16 cellular contexts compared by ENCODE assay signal in the genomic region with DNA sequence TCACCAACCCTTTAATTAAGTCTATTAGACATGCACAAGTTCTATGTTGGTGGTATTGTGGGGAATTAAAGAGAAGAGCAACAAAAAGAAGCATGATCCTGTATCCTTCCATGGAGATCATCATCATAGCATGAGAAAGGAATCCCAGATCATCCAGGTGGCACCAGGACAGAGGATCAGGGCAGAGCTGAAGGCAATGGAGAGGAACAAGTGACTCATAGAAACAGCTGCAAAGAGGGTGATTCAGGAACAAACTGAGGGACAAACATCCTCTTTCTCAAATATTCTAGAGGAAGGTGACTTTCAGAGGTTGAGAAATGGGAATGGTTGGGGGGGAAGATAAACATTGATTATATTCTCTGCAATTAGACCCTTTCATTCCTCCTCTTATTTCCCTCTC.
DNase-seq lines count a peak whose midpoint lies in the region; ATAC-seq, FAIRE-seq and TF ChIP-seq lines count a peak whose summit lies in the region.
"Had no signal": no experiment of that assay in that cellular context is flagged by ENCODE, and none has a peak within 500 bp of the region (broad histone marks: within the 10 kb centered on the region; RNA-seq: fewer than 3 reads in every experiment).

No MANE protein-coding gene starts in this region.

- H3K36me3 ChIP-seq in IMR-90 (ENCODE audit: control insufficient read depth, insufficient read depth, low read length) (no peaks in the 10 kb centered on the region), bronchial epithelial cell (ENCODE audit: control insufficient read depth, insufficient read depth, low read length) (no peaks in the 10 kb centered on the region)
- H3K36me3 ChIP-seq: Peyer's patch had no signal

- no peaks in the 10 kb centered on the region for H3K9me1 ChIP-seq in IMR-90 (ENCODE audit: insufficient read depth, low read length)

- DNase-seq in COLO668 (lab: John Stamatoyannopoulos, UW; ENCODE audit: unreplicated experiment) (peak; percentile 5), IMR-90 (peak; percentile 52), bronchial epithelial cell (ENCODE audit: low read depth) (peak; percentile 49), kidney tubule cell (ENCODE audit: low spot score) (peak; percentile 89), putamen (ENCODE audit: low spot score) (no peak), NCI-H1092 treated with DMSO at 0.1 percent for 48 hours (lab: John Stamatoyannopoulos, UW) (no peak)
- no peak for DNase-seq in stimulated activated CD4-positive, alpha-beta T cell treated with anti-CD3 and anti-CD28 coated beads, Interleukin-1b, Interleukin-23, amount 100 ng/mL, for 48 hours
- DNase-seq: activated CD8-positive, alpha-beta T cell treated with anti-CD3 and anti-CD28 coated beads for 36 hours; activated T-cell treated with anti-CD3 and anti-CD28 coated beads, Interleukin-2, amount 50 U/mL, for 48 hours; glutamatergic neuron; Peyer's patch; right cardiac atrium; T-cell had no signal

- TF ChIP-seq POLR2A in IMR-90 (IDR thresholded peaks at IDR 0.05; ENCODE audit: low read depth, low read length) = no peak

- H3K79me1 ChIP-seq in IMR-90 (ENCODE audit: low read depth in 1 of 2, low read length in 2 of 2) = no peaks in the 10 kb centered on the region

- H3K14ac ChIP-seq in IMR-90 (replicated peaks; ENCODE audit: low read depth, low read length) = no peak overlapping the region

- TF ChIP-seq CTCF in IMR-90 (conservative IDR thresholded peaks at IDR 0.05; ENCODE audit: low read depth, low read length) = no peak
- no peak for TF ChIP-seq CTCF in bronchial epithelial cell (IDR thresholded peaks at IDR 0.05; ENCODE audit: insufficient read depth, low read length, severe bottlenecking)

- no peak overlapping the region for H2AFZ ChIP-seq in IMR-90 (replicated peaks; ENCODE audit: low read length, poor library complexity)

- dilution Hi-C loops in IMR-90 (cut with HindIII; ENCODE audit: low sequenced_read_pairs, unreplicated experiment) = no loop called here

- no peak for TF ChIP-seq RAD21 in IMR-90 (IDR thresholded peaks at IDR 0.05; ENCODE audit: low read length)

- H3K4ac ChIP-seq in IMR-90 (ENCODE audit: low read depth, low read length) = no peak overlapping the region

- no peak overlapping the region for H3K9ac ChIP-seq in IMR-90 (ENCODE audit: low read depth, low read length)

- intact Hi-C loops in IMR-90 (cut with micrococcal nuclease) = no loop called here

- H3K4me3 ChIP-seq in IMR-90 (ENCODE audit: insufficient read depth, low read depth, low read length) (no peak overlapping the region), bronchial epithelial cell (ENCODE audit: low read depth, low read length) (no peak overlapping the region)
- H3K4me3 ChIP-seq: Peyer's patch had no signal

- no peak overlapping the region for H4K5ac ChIP-seq in IMR-90 (ENCODE audit: low read depth, low read length)

- no peak overlapping the region for H2AK5ac ChIP-seq in IMR-90 (ENCODE audit: low read depth, low read length)

- no peak overlapping the region for H2BK120ac ChIP-seq in IMR-90 (ENCODE audit: low read depth, low read length)

- CTCF ChIA-PET in IMR-90 (lab: Yijun Ruan, JAX) = no interaction called here

- no peak overlapping the region for H3K23ac ChIP-seq in IMR-90 (ENCODE audit: low read depth, low read length)

- POLR2A ChIA-PET in IMR-90 (lab: Charles Lee; ENCODE audit: unreplicated experiment) = no interaction called here

- no peak overlapping the region for H2AK9ac ChIP-seq in IMR-90 (replicated peaks; ENCODE audit: low read depth, low read length, poor library complexity)

- no peak overlapping the region for H4K8ac ChIP-seq in IMR-90 (ENCODE audit: low read depth in 2 of 2, low read length in 2 of 2)

- no peak for ATAC-seq in IMR-90 (ENCODE audit: low read depth)
- ATAC-seq in HG02885 (IDR thresholded peaks at IDR 0.05; ENCODE audit: poor library complexity, unreplicated experiment) = no peak
- ATAC-seq: activated CD8-positive, alpha-beta T cell treated with anti-CD3 and anti-CD28 coated beads for 36 hours; right cardiac atrium; T-cell had no signal

- H3K27me3 ChIP-seq in IMR-90 (ENCODE audit: control insufficient read depth, insufficient read depth, low read length) (no peaks in the 10 kb centered on the region), bronchial epithelial cell (ENCODE audit: control insufficient read depth, insufficient read depth, low read length) (peaks cover 2% of the 10 kb centered on the region)
- H3K27me3 ChIP-seq: Peyer's patch had no signal

- H4K91ac ChIP-seq in IMR-90 (ENCODE audit: insufficient read depth, low read depth, low read length) = no peak overlapping the region

- no peak for FAIRE-seq in bronchial epithelial cell (lab: Jason Lieb, UNC)
- FAIRE-seq: islet of Langerhans had no signal

- no peak overlapping the region for H2BK5ac ChIP-seq in IMR-90 (ENCODE audit: low read depth, low read length, poor library complexity, severe bottlenecking)

- H3K4me2 ChIP-seq in IMR-90 (ENCODE audit: low read depth, low read length) = no peak overlapping the region

- no peak overlapping the region for H3K18ac ChIP-seq in IMR-90 (ENCODE audit: low read depth, low read length)

- H3K27ac ChIP-seq in IMR-90 (ENCODE audit: insufficient read depth, low read length) = no peak overlapping the region
- H3K27ac ChIP-seq: Peyer's patch, VCaP had no signal

- no peak overlapping the region for H3K56ac ChIP-seq in IMR-90 (ENCODE audit: extremely low read depth, insufficient read depth, low read length)

- H2BK20ac ChIP-seq in IMR-90 (ENCODE audit: low read depth, low read length) = no peak overlapping the region

- H3K9me3 ChIP-seq in IMR-90 (ENCODE audit: control insufficient read depth, insufficient read depth, low read length) = no peaks in the 10 kb centered on the region

- no peaks in the 10 kb centered on the region for H4K20me1 ChIP-seq in IMR-90 (ENCODE audit: insufficient read depth, low read length)

- no TSS peak for BruUV-seq in IMR-90 (replicated peaks; lab: Mats Ljungman, UMichigan)

- in situ Hi-C loops in IMR-90 (cut with MboI; ENCODE audit: low sequenced_read_pairs) = no loop called here

- H2BK15ac ChIP-seq in IMR-90 (ENCODE audit: low read depth, low read length) = no peak overlapping the region

- H3K4me1 ChIP-seq in IMR-90 (ENCODE audit: control insufficient read depth, insufficient read depth, low read length) = no peaks in the 10 kb centered on the region
- H3K4me1 ChIP-seq: Peyer's patch had no signal

TF ChIP-seq in IMR-90, 13 proteins besides CTCF, POLR2A, EP300 and RAD21:
- no peak for TF ChIP-seq BHLHE40 (IDR thresholded peaks at IDR 0.05; ENCODE audit: low read depth, low read length)
- TF ChIP-seq MXI1 (IDR thresholded peaks at IDR 0.05; ENCODE audit: borderline replicate concordance, low read depth, low read length) = no peak
- TF ChIP-seq MAFK (IDR thresholded peaks at IDR 0.05; ENCODE audit: low read depth, low read length) = no peak
- TF ChIP-seq, protein P1, sequence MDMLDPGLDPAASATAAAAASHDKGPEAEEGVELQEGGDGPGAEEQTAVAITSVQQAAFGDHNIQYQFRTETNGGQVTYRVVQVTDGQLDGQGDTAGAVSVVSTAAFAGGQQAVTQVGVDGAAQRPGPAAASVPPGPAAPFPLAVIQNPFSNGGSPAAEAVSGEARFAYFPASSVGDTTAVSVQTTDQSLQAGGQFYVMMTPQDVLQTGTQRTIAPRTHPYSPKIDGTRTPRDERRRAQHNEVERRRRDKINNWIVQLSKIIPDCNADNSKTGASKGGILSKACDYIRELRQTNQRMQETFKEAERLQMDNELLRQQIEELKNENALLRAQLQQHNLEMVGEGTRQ (IDR thresholded peaks at IDR 0.05; ENCODE audit: low read depth, low read length) = no peak
- no peak for TF ChIP-seq NFE2L2 (IDR thresholded peaks at IDR 0.05; ENCODE audit: low read depth, low read length)
- no peak for TF ChIP-seq MAZ (IDR thresholded peaks at IDR 0.05; ENCODE audit: borderline replicate concordance, low read depth, low read length)
- no peak for TF ChIP-seq SMC3 (IDR thresholded peaks at IDR 0.05; ENCODE audit: low read depth, low read length)
- no peak for TF ChIP-seq CHD1 (IDR thresholded peaks at IDR 0.05; ENCODE audit: low read depth, low read length)
- no peak for TF ChIP-seq FOS (IDR thresholded peaks at IDR 0.05; ENCODE audit: low read depth, low read length)
- TF ChIP-seq RFX5 (IDR thresholded peaks at IDR 0.05; ENCODE audit: low read depth, low read length) = no peak
- no peak for TF ChIP-seq ELK1 (IDR thresholded peaks at IDR 0.05; ENCODE audit: borderline replicate concordance, low read depth, low read length)
- no peak for TF ChIP-seq CEBPB (IDR thresholded peaks at IDR 0.05; ENCODE audit: low read depth, low read length)
- no peak for TF ChIP-seq RCOR1 (IDR thresholded peaks at IDR 0.05; ENCODE audit: insufficient replicate concordance, low read length)
TF ChIP-seq in IMR-90: peak in this region for 0.

Comparison
In these comparisons a context has a peak if more than half of its experiments do, and no peak if none do; other contexts are left out.
1. DNase-seq: peak in COLO668 (single experiment), IMR-90 (single experiment), bronchial epithelial cell (single experiment) and kidney tubule cell (single experiment); none in putamen (single experiment), stimulated activated CD4-positive, alpha-beta T cell treated with anti-CD3 and anti-CD28 coated beads, Interleukin-1b, Interleukin-23, amount 100 ng/mL, for 48 hours (single experiment) and NCI-H1092 treated with DMSO at 0.1 percent for 48 hours (single experiment).